In genomic region chr10:96840841-96841518, GRCh38 we compare ENCODE assay signal across 10 cellular contexts. TPM values are rescaled to one million over a fixed set of nuclear protein-coding genes. Genes with fewer than 3 reads are reported as not detected.
DNase-seq lines count a peak whose midpoint lies in the region; ATAC-seq and TF ChIP-seq lines count a peak whose summit lies in the region.
"Had no signal": no experiment of that assay in that cellular context is flagged by ENCODE, and none has a peak within 500 bp of the region (broad histone marks: within the 10 kb centered on the region; RNA-seq: fewer than 3 reads in every experiment).

No MANE protein-coding gene starts in this region.

- no peak overlapping the region for H3K4me2 ChIP-seq in fibroblast of lung (ENCODE audit: extremely low read depth, insufficient read depth, low read length)

- no peak overlapping the region for H2AFZ ChIP-seq in fibroblast of lung (ENCODE audit: low read length)

- H3K27me3 ChIP-seq in fibroblast of lung (ENCODE audit: control insufficient read depth, insufficient read depth, low read length) (no peaks in the 10 kb centered on the region), gastrocnemius medialis (no peaks in the 10 kb centered on the region)

- no peaks in the 10 kb centered on the region for H3K9me3 Mint-ChIP-seq in activated naive CD4-positive, alpha-beta T cell treated with anti-CD3 and anti-CD28 coated beads, Interleukin-2, amount 50 U/mL, for 24 hours
- H3K9me3 Mint-ChIP-seq in activated naive CD4-positive, alpha-beta T cell treated with anti-CD3 and anti-CD28 coated beads for 36 hours = no peaks in the 10 kb centered on the region
- H3K9me3 Mint-ChIP-seq in T-helper 2 cell treated with Interferon-gamma antibody and Interleukin-4, amounts not matched to agents 5 μg/mL and 100 μg/mL, for 36 hours = no peaks in the 10 kb centered on the region

- CTCF ChIA-PET in activated naive CD4-positive, alpha-beta T cell treated with anti-CD3 and anti-CD28 coated beads for 36 hours (lab: Charles Lee) = interaction anchor here (0.6 to 0.7 kb wide), 2 partner anchors 15 to 71 kb away, joined by 5 to 6 read pairs; no protein-coding TSS in a partner anchor

- no peak for DNase-seq in activated naive CD4-positive, alpha-beta T cell treated with anti-CD3 and anti-CD28 coated beads for 36 hours
- DNase-seq in SIG-M5 (lab: John Stamatoyannopoulos, UW) (peak; percentile 7), fibroblast of lung (ENCODE audit: low read depth in 2 of 2) (peak; percentile 41 to 67), gastrocnemius medialis (no peak), NCI-H2107 (lab: John Stamatoyannopoulos, UW) (no peak)
- peak; percentile 13 for DNase-seq in stimulated activated naive CD8-positive, alpha-beta T cell treated with anti-CD3 and anti-CD28 coated beads, Interleukin-15, Interleukin-2, amounts not matched to agents 100 U/mL and 50 U/mL, for 24 hours
- no peak for DNase-seq in T-helper 2 cell treated with Interferon-gamma antibody and Interleukin-4, amounts not matched to agents 5 μg/mL and 100 μg/mL, for 36 hours (ENCODE audit: low spot score)
- DNase-seq: activated gamma-delta T cell; stimulated activated CD4-positive, alpha-beta T cell treated with anti-CD3 and anti-CD28 coated beads, Interleukin-2, amount 100 ng/mL, for 24 hours had no signal

- ATAC-seq in stimulated activated naive CD8-positive, alpha-beta T cell treated with anti-CD3 and anti-CD28 coated beads, Interleukin-15, Interleukin-2, amounts not matched to agents 100 U/mL and 50 U/mL, for 24 hours = peak; percentile 80
- ATAC-seq in gastrocnemius medialis = no peak

- H3K4me1 Mint-ChIP-seq in activated naive CD4-positive, alpha-beta T cell treated with anti-CD3 and anti-CD28 coated beads, Interleukin-2, amount 50 U/mL, for 24 hours = peaks cover 74% of the 10 kb centered on the region
- H3K4me1 Mint-ChIP-seq in activated naive CD4-positive, alpha-beta T cell treated with anti-CD3 and anti-CD28 coated beads for 36 hours (ENCODE audit: low read depth) = peaks cover 68% of the 10 kb centered on the region
- peaks cover 22% of the 10 kb centered on the region for H3K4me1 Mint-ChIP-seq in T-helper 2 cell treated with Interferon-gamma antibody and Interleukin-4, amounts not matched to agents 5 μg/mL and 100 μg/mL, for 36 hours (ENCODE audit: low read depth)

- peak overlapping the region; percentile 35 for H3K27ac Mint-ChIP-seq in activated naive CD4-positive, alpha-beta T cell treated with anti-CD3 and anti-CD28 coated beads, Interleukin-2, amount 50 U/mL, for 24 hours
- H3K27ac Mint-ChIP-seq in activated naive CD4-positive, alpha-beta T cell treated with anti-CD3 and anti-CD28 coated beads for 36 hours = no peak overlapping the region
- H3K27ac Mint-ChIP-seq in T-helper 2 cell treated with Interferon-gamma antibody and Interleukin-4, amounts not matched to agents 5 μg/mL and 100 μg/mL, for 36 hours = no peak overlapping the region

- peaks cover 8% of the 10 kb centered on the region for H3K4me1 ChIP-seq in fibroblast of lung (ENCODE audit: control insufficient read depth, extremely low read depth, insufficient read depth, low read length)
- peaks cover 46 to 68% of the 10 kb centered on the region in 2 donors for H3K4me1 ChIP-seq in gastrocnemius medialis

- TF ChIP-seq CTCF in fibroblast of lung (conservative IDR thresholded peaks at IDR 0.05 in 1 of 2, IDR thresholded peaks at IDR 0.05 in 1 of 2; ENCODE audit: low read depth in 1 of 2, low read length in 2 of 2) (no peak), gastrocnemius medialis (IDR thresholded peaks at IDR 0.05 in 4 of 5, conservative IDR thresholded peaks at IDR 0.05 in 1 of 5) (no peak)

- H3K36me3 ChIP-seq in fibroblast of lung (ENCODE audit: control insufficient read depth, insufficient read depth, low read length) = no peaks in the 10 kb centered on the region
- no peaks in the 10 kb centered on the region for H3K36me3 ChIP-seq in gastrocnemius medialis

- peaks cover 5% of the 10 kb centered on the region for H3K36me3 Mint-ChIP-seq in activated naive CD4-positive, alpha-beta T cell treated with anti-CD3 and anti-CD28 coated beads, Interleukin-2, amount 50 U/mL, for 24 hours
- peaks cover 9% of the 10 kb centered on the region for H3K36me3 Mint-ChIP-seq in activated naive CD4-positive, alpha-beta T cell treated with anti-CD3 and anti-CD28 coated beads for 36 hours (ENCODE audit: low read depth)
- H3K36me3 Mint-ChIP-seq in T-helper 2 cell treated with Interferon-gamma antibody and Interleukin-4, amounts not matched to agents 5 μg/mL and 100 μg/mL, for 36 hours (ENCODE audit: low read depth) = peaks cover 8% of the 10 kb centered on the region

- H3K4me3 ChIP-seq in fibroblast of lung (replicated peaks in 1 of 4; ENCODE audit: control extremely low read depth in 1 of 4, insufficient read depth in 1 of 4, low read depth in 3 of 4, low read length in 4 of 4) (no peak overlapping the region), gastrocnemius medialis (no peak overlapping the region)

- H3K27me3 Mint-ChIP-seq in activated naive CD4-positive, alpha-beta T cell treated with anti-CD3 and anti-CD28 coated beads, Interleukin-2, amount 50 U/mL, for 24 hours = no peaks in the 10 kb centered on the region
- no peaks in the 10 kb centered on the region for H3K27me3 Mint-ChIP-seq in activated naive CD4-positive, alpha-beta T cell treated with anti-CD3 and anti-CD28 coated beads for 36 hours (ENCODE audit: low read depth)
- H3K27me3 Mint-ChIP-seq in T-helper 2 cell treated with Interferon-gamma antibody and Interleukin-4, amounts not matched to agents 5 μg/mL and 100 μg/mL, for 36 hours (ENCODE audit: low read depth) = no peaks in the 10 kb centered on the region

- no peak overlapping the region for H3K9ac ChIP-seq in fibroblast of lung (ENCODE audit: insufficient read depth, low read length)

- H3K4me3 Mint-ChIP-seq in activated naive CD4-positive, alpha-beta T cell treated with anti-CD3 and anti-CD28 coated beads, Interleukin-2, amount 50 U/mL, for 24 hours = peak overlapping the region; percentile 7
- no peak overlapping the region for H3K4me3 Mint-ChIP-seq in activated naive CD4-positive, alpha-beta T cell treated with anti-CD3 and anti-CD28 coated beads for 36 hours
- no peak overlapping the region for H3K4me3 Mint-ChIP-seq in T-helper 2 cell treated with Interferon-gamma antibody and Interleukin-4, amounts not matched to agents 5 μg/mL and 100 μg/mL, for 36 hours

- in situ Hi-C loops in gastrocnemius medialis (cut with MboI; ENCODE audit: low sequenced_read_pairs in 4 of 4) = no loop called here

- no peak overlapping the region for H3K27ac ChIP-seq in fibroblast of lung (ENCODE audit: insufficient read depth, low read length)
- peak overlapping the region in 1 of 4 donors; percentile 23 for H3K27ac ChIP-seq in gastrocnemius medialis

- H3K79me2 ChIP-seq in fibroblast of lung (ENCODE audit: control insufficient read depth, insufficient read depth, low read length) = peaks cover 95% of the 10 kb centered on the region

- intact Hi-C loops in activated naive CD4-positive, alpha-beta T cell treated with anti-CD3 and anti-CD28 coated beads for 36 hours (cut with micrococcal nuclease) = no loop called here
- intact Hi-C loops in gastrocnemius medialis (cut with DNase I; ENCODE audit: low total_unique reads) = no loop called here

- no peak for TF ChIP-seq POLR2A in gastrocnemius medialis (IDR thresholded peaks at IDR 0.05)

- H3K9me3 ChIP-seq in fibroblast of lung (ENCODE audit: control insufficient read depth, insufficient read depth, low read depth, low read length) (no peaks in the 10 kb centered on the region), gastrocnemius medialis (no peaks in the 10 kb centered on the region)

- peaks cover 2% of the 10 kb centered on the region for H4K20me1 ChIP-seq in fibroblast of lung (ENCODE audit: control insufficient read depth, extremely low read depth, insufficient read depth, low read length)

RNA-seq across cellular contexts. Expression of gene LCOR, which starts 8.9 kb away (rescaled TPM):
- total RNA-seq in activated naive CD4-positive, alpha-beta T cell treated with anti-CD3 and anti-CD28 coated beads for 36 hours = 10 to 100 TPM; 18.1 to 22.9 TPM
- total RNA-seq in fibroblast of lung (10.3 and 15.7 TPM in 2 replicates), gastrocnemius medialis (10 to 100 TPM in 3 of 4 donors, 1 to 10 TPM in 1; 9.2 to 20.0 (median 14.6) TPM)
- 15.0 and 15.2 TPM in 2 replicates for polyA plus RNA-seq in fibroblast of lung
- polyA plus RNA-seq in fibroblast of lung (2012) = 5.0 and 5.9 TPM in 2 replicates
- polyA minus RNA-seq in fibroblast of lung (ENCODE audit: low replicate concordance) = 12.1 and 20.6 TPM in 2 replicates

Comparison
In these comparisons a context has a peak if more than half of its experiments do, and no peak if none do; other contexts are left out.
1. DNase-seq: peak in SIG-M5 (single experiment), fibroblast of lung (2 of 2) and stimulated activated naive CD8-positive, alpha-beta T cell treated with anti-CD3 and anti-CD28 coated beads, Interleukin-15, Interleukin-2, amounts not matched to agents 100 U/mL and 50 U/mL, for 24 hours (single experiment); none in activated naive CD4-positive, alpha-beta T cell treated with anti-CD3 and anti-CD28 coated beads for 36 hours (single experiment), T-helper 2 cell treated with Interferon-gamma antibody and Interleukin-4, amounts not matched to agents 5 μg/mL and 100 μg/mL, for 36 hours (single experiment), gastrocnemius medialis (0 of 2) and NCI-H2107 (single experiment).